In genomic region chr6:6788394-6789020, GRCh38 we compare ENCODE assay signal across 8 cellular contexts.
DNase-seq lines count a peak whose midpoint lies in the region; ATAC-seq and TF ChIP-seq lines count a peak whose summit lies in the region.

No MANE protein-coding gene starts in this region.

- H3K27me3 ChIP-seq in A673 (replicated peaks; ENCODE audit: insufficient read depth, low read depth, low read length, poor library complexity) (no peaks in the 10 kb centered on the region), body of pancreas (no peaks in the 10 kb centered on the region), trophoblast cell (ENCODE audit: insufficient read depth, low read length) (no peaks in the 10 kb centered on the region)

- H2BK120ac ChIP-seq in trophoblast cell (ENCODE audit: insufficient read depth, low read length, poor library complexity): peak overlapping the region; percentile 41

- POLR2A ChIA-PET in A673 (lab: Charles Lee; ENCODE audit: low non-redundant PET): no interaction called here

- DNase-seq in A673 (ENCODE audit: low spot score): no peak
- DNase-seq in NCI-H1694 treated with DMSO at 0.1 percent for 48 hours (lab: John Stamatoyannopoulos, UW): peak; percentile 11
- peak in 3 of 4 donors; percentile 40 to 44 (median 42) for DNase-seq in body of pancreas
- DNase-seq in trophoblast cell: peak in 1 of 2 donors; percentile 50
- DNase-seq in caudate nucleus (lab: John Stamatoyannopoulos, UW): no peak

- H3K18ac ChIP-seq in trophoblast cell (ENCODE audit: low read length): no peak overlapping the region

- TF ChIP-seq CTCF in A673 (conservative IDR thresholded peaks at IDR 0.05; ENCODE audit: low read depth, low read length) (peak; percentile 45), body of pancreas (IDR thresholded peaks at IDR 0.05) (peak in 6 of 7 experiments; percentile 39 to 70 (median 52))

- intact Hi-C loops in A673 (cut with micrococcal nuclease; ENCODE audit: unreplicated experiment) (no loop called here), body of pancreas (cut with DNase I) (no loop called here)

- no peaks in the 10 kb centered on the region for H3K79me2 ChIP-seq in trophoblast cell (ENCODE audit: control insufficient read depth, insufficient read depth, low read length, poor library complexity)

- no peak overlapping the region for H3K23ac ChIP-seq in trophoblast cell (ENCODE audit: low read length)

- peak overlapping the region; percentile 23 for H2BK12ac ChIP-seq in trophoblast cell (ENCODE audit: low read length)

- H3K79me1 ChIP-seq in trophoblast cell (ENCODE audit: low read length): peaks cover 11% of the 10 kb centered on the region

- H3K9ac ChIP-seq in trophoblast cell (ENCODE audit: low read length): no peak overlapping the region

- CTCF ChIA-PET in A673 (lab: Charles Lee): no interaction called here

- no peak overlapping the region for H3K14ac ChIP-seq in trophoblast cell (ENCODE audit: low read length)

- H4K8ac ChIP-seq in trophoblast cell (ENCODE audit: low read depth, low read length): no peak overlapping the region

- H4K91ac ChIP-seq in trophoblast cell (ENCODE audit: low read depth, low read length): peak overlapping the region; percentile 57

- no peak overlapping the region for H4K12ac ChIP-seq in trophoblast cell (ENCODE audit: low read depth, low read length)

- H3K9me3 ChIP-seq in A673 (ENCODE audit: low read depth, low read length, poor library complexity, severe bottlenecking): no peaks in the 10 kb centered on the region
- H3K9me3 ChIP-seq in body of pancreas: no peaks in the 10 kb centered on the region
- H3K9me3 ChIP-seq in trophoblast cell (ENCODE audit: insufficient read depth, low read depth, low read length): peaks cover 2% of the 10 kb centered on the region

- BruUV-seq in A673 (replicated peaks; lab: Mats Ljungman, UMichigan): no TSS peak

- H3K27ac ChIP-seq in A673 (ENCODE audit: low read depth, low read length, poor library complexity, severe bottlenecking): no peak overlapping the region
- H3K27ac ChIP-seq in body of pancreas: no peak overlapping the region
- no peak overlapping the region for H3K27ac ChIP-seq in trophoblast cell (ENCODE audit: low read depth, low read length)
- no peak overlapping the region for H3K27ac ChIP-seq in caudate nucleus (ENCODE audit: low read depth, low read length)

- no peak overlapping the region for H3K4me3 ChIP-seq in A673 (ENCODE audit: low read depth, low read length, poor library complexity, severe bottlenecking)
- H3K4me3 ChIP-seq in body of pancreas: no peak overlapping the region
- H3K4me3 ChIP-seq in trophoblast cell (ENCODE audit: low read depth, low read length): no peak overlapping the region

- peaks cover 15% of the 10 kb centered on the region for H3K4me1 ChIP-seq in A673 (ENCODE audit: insufficient read depth, low read length, poor library complexity, severe bottlenecking)
- H3K4me1 ChIP-seq in body of pancreas: peaks cover 8% of the 10 kb centered on the region
- H3K4me1 ChIP-seq in trophoblast cell (ENCODE audit: control insufficient read depth in 1 of 2, insufficient read depth in 2 of 2, low read length in 2 of 2): peaks cover 0 to 3% of the 10 kb centered on the region in 2 experiments

- H3K4ac ChIP-seq in trophoblast cell (ENCODE audit: low read depth, low read length): no peak overlapping the region

- ATAC-seq in GM18517 (IDR thresholded peaks at IDR 0.05; ENCODE audit: unreplicated experiment) (peak; percentile 63), body of pancreas (peak; percentile 70), GM18909 (IDR thresholded peaks at IDR 0.05; ENCODE audit: poor library complexity, unreplicated experiment) (no peak), HG02938 (IDR thresholded peaks at IDR 0.05; ENCODE audit: unreplicated experiment) (no peak)

- no peak for TF ChIP-seq POLR2A in body of pancreas (IDR thresholded peaks at IDR 0.05)

- no peak overlapping the region for H3K4me2 ChIP-seq in trophoblast cell (ENCODE audit: low read length)

- H2AFZ ChIP-seq in trophoblast cell (ENCODE audit: insufficient read depth, low read length, poor library complexity): peak overlapping the region; percentile 25

- 60 to 72% methylated on average over 4 of the region's 4 CpGs for whole genome bisulfite sequencing in body of pancreas, 2 donors
- no CpG with 5 or more reads among the region's 4 CpGs for WGBS in trophoblast cell (ENCODE audit: extremely low coverage, insufficient coverage, insufficient read length)

- H2BK5ac ChIP-seq in trophoblast cell (ENCODE audit: low read depth, low read length, poor library complexity): no peak overlapping the region

- no peaks in the 10 kb centered on the region for H3K36me3 ChIP-seq in A673 (ENCODE audit: insufficient read depth, low read length, poor library complexity, severe bottlenecking)
- H3K36me3 ChIP-seq in body of pancreas (replicated peaks in 1 of 2; ENCODE audit: insufficient read depth in 1 of 2, low read depth in 2 of 2): no peaks in the 10 kb centered on the region
- H3K36me3 ChIP-seq in trophoblast cell (ENCODE audit: control insufficient read depth in 1 of 2, insufficient read depth in 2 of 2, low read length in 2 of 2): no peaks in the 10 kb centered on the region

- no peak overlapping the region for H2AK5ac ChIP-seq in trophoblast cell (ENCODE audit: low read length)

Comparison
In these comparisons a context has a peak if more than half of its experiments do, and no peak if none do; other contexts are left out.
1. DNase-seq: peak in NCI-H1694 treated with DMSO at 0.1 percent for 48 hours (single experiment) and body of pancreas (3 of 4); none in A673 (single experiment) and caudate nucleus (0 of 61).
2. ATAC-seq: peak in GM18517 (single experiment) and body of pancreas (single experiment); none in GM18909 (single experiment) and HG02938 (single experiment).